Comparison of ENCODE assay signal across 14 cellular contexts in genomic region chr3:62604301-62604700, GRCh38.
DNase-seq lines count a peak whose midpoint lies in the region; ATAC-seq, FAIRE-seq and TF ChIP-seq lines count a peak whose summit lies in the region.
"Had no signal": no experiment of that assay in that cellular context is flagged by ENCODE, and none has a peak within 500 bp of the region (broad histone marks: within the 10 kb centered on the region; RNA-seq: fewer than 3 reads in every experiment).

No MANE protein-coding gene starts in this region.

- H3K9me3 ChIP-seq in A549, result no peaks in the 10 kb centered on the region
- no peaks in the 10 kb centered on the region for H3K9me3 ChIP-seq in astrocyte (ENCODE audit: insufficient read depth, low read depth, low read length)
- H3K9me3 ChIP-seq: stomach had no signal

- H3K4me1 ChIP-seq in A549, result peaks cover 6% of the 10 kb centered on the region; the same call in 1 of the 3 replicates
- H3K4me1 ChIP-seq in astrocyte (ENCODE audit: insufficient read depth, low read length), result peaks cover 65% of the 10 kb centered on the region

- TF ChIP-seq EP300 in A549 (IDR thresholded peaks at IDR 0.05), result no peak

- H3K4me2 ChIP-seq in A549 (peak overlapping the region; percentile 23; the same call in 2 of the 3 replicates), astrocyte (ENCODE audit: low read length) (peak overlapping the region; percentile 83)
- H3K4me2 ChIP-seq: GM23338 had no signal

- H3K36me3 ChIP-seq in astrocyte (ENCODE audit: insufficient read depth, low read length) (no peaks in the 10 kb centered on the region), kidney epithelial cell (ENCODE audit: control insufficient read depth, insufficient read depth, low read length) (no peaks in the 10 kb centered on the region)
- H3K36me3 ChIP-seq: stomach had no signal

- H3K9me3 Mint-ChIP-seq in HFFc6, result no peaks in the 10 kb centered on the region
- H3K9me3 Mint-ChIP-seq in astrocyte (ENCODE audit: unreplicated experiment), result peaks cover 3% of the 10 kb centered on the region
- H3K9me3 Mint-ChIP-seq: GM23338 had no signal

- H3K27ac ChIP-seq in A549 (0 out of 6 replicates have a peak overlapping the region, but pooled peaks of 1 of the 2 experiments have one; percentile 10), astrocyte (ENCODE audit: low read depth, low read length) (peak overlapping the region; percentile 98)
- H3K27ac ChIP-seq: stomach had no signal

- H3K27ac Mint-ChIP-seq in HFFc6 (peak overlapping the region; percentile 98), astrocyte (ENCODE audit: unreplicated experiment) (peak overlapping the region; percentile 73)
- H3K27ac Mint-ChIP-seq: GM23338 had no signal

- peak; percentile 2 to 7 for DNase-seq in A549 (ENCODE audit: low read depth in 1 of 2, low spot score in 1 of 2)
- DNase-seq in HFFc6, result peak; percentile 86
- DNase-seq in astrocyte (ENCODE audit: low read depth), result peak; percentile 85
- peak; percentile 91 for DNase-seq in kidney epithelial cell (ENCODE audit: low read depth)
- DNase-seq in activated CD4-positive, alpha-beta T cell treated with anti-CD3 and anti-CD28 coated beads for 4 hours, result no peak
- DNase-seq: AML-193; central memory CD4-positive, alpha-beta T cell; NCI-H1048; stomach had no signal

- 0% methylated on average over 2 of the region's 2 CpGs for WGBS in A549 (ENCODE audit: missing lambda C conversion rate)

- FAIRE-seq in A549 (lab: Jason Lieb, UNC) (no peak), astrocyte (lab: Jason Lieb, UNC) (peak; percentile 69)
- FAIRE-seq: TTC549 had no signal

- H3K27me3 ChIP-seq in astrocyte (ENCODE audit: insufficient read depth, low read length), result no peaks in the 10 kb centered on the region
- H3K27me3 ChIP-seq in kidney epithelial cell (ENCODE audit: control insufficient read depth, insufficient read depth, low read length), result no peaks in the 10 kb centered on the region
- H3K27me3 ChIP-seq: stomach had no signal

- peaks cover 5% of the 10 kb centered on the region; the same call in 1 of the 2 replicates for H3K36me3 Mint-ChIP-seq in HFFc6 (ENCODE audit: low read depth)
- H3K36me3 Mint-ChIP-seq in astrocyte (ENCODE audit: low read depth, unreplicated experiment), result no peaks in the 10 kb centered on the region

- peaks cover 2% of the 10 kb centered on the region; the same call in 1 of the 2 replicates for H3K27me3 Mint-ChIP-seq in HFFc6 (ENCODE audit: insufficient read depth)
- H3K27me3 Mint-ChIP-seq in astrocyte (ENCODE audit: low read depth, unreplicated experiment), result no peaks in the 10 kb centered on the region

- H3K79me2 ChIP-seq in astrocyte (ENCODE audit: insufficient read depth, low read length), result no peaks in the 10 kb centered on the region

- H3K4me3 ChIP-seq in A549, result no peak overlapping the region
- peak overlapping the region; percentile 40 for H3K4me3 ChIP-seq in astrocyte (ENCODE audit: insufficient read depth, low read depth, low read length)
- no peak overlapping the region for H3K4me3 ChIP-seq in kidney epithelial cell (ENCODE audit: low read depth, low read length)
- H3K4me3 ChIP-seq: GM23338, stomach had no signal

- H3K9ac ChIP-seq in astrocyte (ENCODE audit: low read length), result peak overlapping the region; percentile 83

- H3K4me3 Mint-ChIP-seq in HFFc6 (peak overlapping the region; percentile 85), astrocyte (ENCODE audit: unreplicated experiment) (no peak overlapping the region)
- H3K4me3 Mint-ChIP-seq: GM23338 had no signal

- no peak for TF ChIP-seq CTCF in A549 (IDR thresholded peaks at IDR 0.05)
- TF ChIP-seq CTCF in HFFc6 (IDR thresholded peaks at IDR 0.05), result no peak
- TF ChIP-seq CTCF in astrocyte (IDR thresholded peaks at IDR 0.05; ENCODE audit: insufficient read depth, low read depth, low read length), result no peak
- no peak for TF ChIP-seq CTCF in kidney epithelial cell (IDR thresholded peaks at IDR 0.05; ENCODE audit: insufficient read depth, low read length, poor library complexity, severe bottlenecking)

- H4K20me1 ChIP-seq in astrocyte (ENCODE audit: insufficient read depth, low read length), result no peaks in the 10 kb centered on the region

- CTCF ChIA-PET in A549 (lab: Yijun Ruan, JAX), result interaction anchor here (1.7 kb wide), 1 partner anchor 18 kb away, joined by 6 read pairs; no protein-coding TSS in a partner anchor

- POLR2A ChIA-PET in A549 (lab: Yijun Ruan, JAX), result no interaction called here

- H3K4me1 Mint-ChIP-seq in HFFc6 (ENCODE audit: low read depth), result peaks cover 76% of the 10 kb centered on the region
- peaks cover 51% of the 10 kb centered on the region for H3K4me1 Mint-ChIP-seq in astrocyte (ENCODE audit: low read depth, unreplicated experiment)

- no peak for TF ChIP-seq POLR2A in A549 (IDR thresholded peaks at IDR 0.05; ENCODE audit: low read length)

- no peak overlapping the region for H2AFZ ChIP-seq in astrocyte (ENCODE audit: low read depth, low read length)
- H2AFZ ChIP-seq: GM23338 had no signal

- TF ChIP-seq RAD21 in A549 (conservative IDR thresholded peaks at IDR 0.05 in 1 of 2, IDR thresholded peaks at IDR 0.05 in 1 of 2), result no peak

- ATAC-seq in A549 (peak; percentile 57 to 75; a peak in 5 of 6 replicates), HG02885 (IDR thresholded peaks at IDR 0.05; ENCODE audit: poor library complexity, unreplicated experiment) (no peak), HG03097 (IDR thresholded peaks at IDR 0.05; ENCODE audit: low FRiP score, unreplicated experiment) (no peak), GM19463 (IDR thresholded peaks at IDR 0.05; ENCODE audit: unreplicated experiment) (no peak)
- ATAC-seq: GM23338 had no signal

TF ChIP-seq in A549, 52 proteins besides CTCF, POLR2A, EP300 and RAD21:
- TF ChIP-seq JUNB (IDR thresholded peaks at IDR 0.05) (0 out of 2 replicates have a peak, but pooled peaks have one; percentile 31), RFX5 (IDR thresholded peaks at IDR 0.05) (no peak), CEBPB (IDR thresholded peaks at IDR 0.05) (peak; percentile 29 to 37; a peak in 1 of 4 replicates)

Comparison
In these comparisons a context has a peak if more than half of its experiments do, and no peak if none do; other contexts are left out.
1. ATAC-seq: peak in A549 (2 of 2); none in HG02885 (single experiment), HG03097 (single experiment) and GM19463 (single experiment).
2. DNase-seq: peak in A549 (2 of 2), HFFc6 (single experiment), astrocyte (single experiment) and kidney epithelial cell (single experiment); none in activated CD4-positive, alpha-beta T cell treated with anti-CD3 and anti-CD28 coated beads for 4 hours (0 of 2).